11 cellular contexts compared by ENCODE assay signal in the genomic region with DNA sequence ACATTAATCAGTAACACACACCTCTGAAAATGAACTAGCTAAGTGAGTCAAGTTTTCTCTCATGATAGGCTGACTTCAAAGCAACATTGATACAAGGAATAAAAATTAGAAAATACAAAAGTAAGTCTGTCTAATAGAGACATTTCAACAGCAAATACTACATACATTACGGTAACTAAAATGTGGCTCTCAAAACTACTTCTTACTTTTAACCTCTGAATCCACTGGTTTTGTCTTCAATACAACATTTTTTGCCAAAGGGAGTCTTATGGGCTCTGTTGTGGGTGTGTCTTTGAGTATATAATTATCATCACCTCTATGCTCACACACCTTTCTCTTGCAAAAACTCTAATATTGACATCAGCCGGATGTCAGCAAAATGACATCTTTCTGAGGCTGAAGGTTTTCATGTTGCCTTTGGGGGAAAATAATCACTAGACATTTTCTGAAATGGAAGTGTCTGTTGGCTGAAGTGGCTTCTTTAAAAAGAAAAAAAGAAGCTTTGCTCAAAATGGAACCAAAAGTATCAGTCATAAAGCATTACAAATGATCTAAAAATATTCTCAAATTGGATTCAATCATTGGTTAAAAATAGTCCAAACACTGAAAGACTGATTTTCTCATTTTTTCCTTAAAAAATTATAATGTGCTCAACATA. TPM values are rescaled to one million over a fixed set of nuclear protein-coding genes. Genes with fewer than 3 reads are reported as not detected.
DNase-seq lines count a peak whose midpoint lies in the region; ATAC-seq and TF ChIP-seq lines count a peak whose summit lies in the region.
"Had no signal": no experiment of that assay in that cellular context is flagged by ENCODE, and none has a peak within 500 bp of the region (broad histone marks: within the 10 kb centered on the region; RNA-seq: fewer than 3 reads in every experiment).

No MANE protein-coding gene starts in this region.

- H3K27me3 ChIP-seq in lower lobe of right lung (ENCODE audit: low read depth) = no peaks in the 10 kb centered on the region

- intact Hi-C loops in lower lobe of right lung (cut with DNase I) = no loop called here

- TF ChIP-seq CTCF in epithelial cell of proximal tubule (conservative IDR thresholded peaks at IDR 0.05; ENCODE audit: low read depth, low read length) = no peak
- TF ChIP-seq CTCF in lower lobe of right lung (IDR thresholded peaks at IDR 0.05) = no peak
- TF ChIP-seq CTCF in GM20000 (IDR thresholded peaks at IDR 0.05; ENCODE audit: extremely low read depth, missing control alignments) = no peak

- DNase-seq in epithelial cell of proximal tubule (ENCODE audit: low read depth) = peak; percentile 39
- no peak for DNase-seq in DMS53 treated with DMSO at 0.1 percent for 48 hours (lab: John Stamatoyannopoulos, UW; ENCODE audit: unreplicated experiment)
- no peak for DNase-seq in lower lobe of right lung
- no peak for DNase-seq in GM20000 (ENCODE audit: low spot score)
- DNase-seq in SW 1271 (lab: John Stamatoyannopoulos, UW) = no peak
- DNase-seq: midbrain, NCI-H526 treated with DMSO at 0.1 percent for 48 hours had no signal

- no peak overlapping the region for H3K4me3 ChIP-seq in epithelial cell of proximal tubule (ENCODE audit: low read depth, low read length)
- no peak overlapping the region for H3K4me3 ChIP-seq in lower lobe of right lung

- H3K36me3 ChIP-seq in lower lobe of right lung = no peaks in the 10 kb centered on the region

- H3K4me1 ChIP-seq in lower lobe of right lung = peaks cover 36% of the 10 kb centered on the region

- ATAC-seq in GM18519 (IDR thresholded peaks at IDR 0.05; ENCODE audit: low FRiP score, unreplicated experiment) (peak; percentile 19), GM21529 (IDR thresholded peaks at IDR 0.05; ENCODE audit: unreplicated experiment) (peak; percentile 22), HG03558 (IDR thresholded peaks at IDR 0.05; ENCODE audit: extremely low read depth, unreplicated experiment) (peak; percentile 4), lower lobe of right lung (no peak)

- H3K9me3 ChIP-seq in lower lobe of right lung = no peaks in the 10 kb centered on the region

- H3K27ac ChIP-seq in lower lobe of right lung = no peak overlapping the region
- H3K27ac ChIP-seq: HL-60 had no signal

RNA-seq across cellular contexts. Expression of gene FAM133B, which starts 41.8 kb away (rescaled TPM):
- 14.3 and 20.2 TPM in 2 replicates for total RNA-seq in epithelial cell of proximal tubule
- 22.8 TPM for total RNA-seq in lower lobe of right lung

Comparison
In these comparisons a context has a peak if more than half of its experiments do, and no peak if none do; other contexts are left out.
1. ATAC-seq: peak in GM18519 (single experiment), GM21529 (single experiment) and HG03558 (single experiment); none in lower lobe of right lung (0 of 2).